28 cellular contexts compared by ENCODE assay signal in the genomic region with DNA sequence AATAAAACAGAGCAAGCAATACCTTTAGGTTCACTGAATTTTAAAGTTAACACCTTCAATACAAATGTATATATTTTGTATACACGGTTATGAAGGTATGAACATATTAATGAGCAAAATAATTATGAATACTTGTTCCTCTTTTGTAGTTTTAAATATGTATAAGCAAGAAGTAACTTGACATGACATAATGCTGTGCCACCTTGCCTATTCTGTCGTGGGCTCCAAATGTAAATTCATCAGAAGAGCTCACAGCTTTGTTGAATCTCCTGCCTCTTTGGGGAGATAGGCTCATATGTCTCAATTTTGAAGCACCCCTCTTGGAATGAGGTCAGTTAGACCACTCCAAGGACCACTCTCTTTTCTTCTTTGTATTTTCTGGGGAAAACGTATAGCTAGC.
"Had no signal": no experiment of that assay in that cellular context is flagged by ENCODE, and none has a peak within 500 bp of the region (broad histone marks: within the 10 kb centered on the region; RNA-seq: fewer than 3 reads in every experiment).

No MANE protein-coding gene starts in this region.

- H3K4me2 ChIP-seq: SK-N-SH had no signal

- ATAC-seq: activated CD8-positive, alpha-beta T cell treated with anti-CD3 and anti-CD28 coated beads for 36 hours; activated T-cell treated with anti-CD3 and anti-CD28 coated beads, Interleukin-2, amount 50 U/mL, for 72 hours; activated T-helper 17 cell treated with anti-CD3 and anti-CD28 coated beads, Interleukin-2, amount 50 U/mL, for 72 hours; Panc1 had no signal

- H3K9me3 Mint-ChIP-seq: activated CD4-positive, alpha-beta T cell treated with anti-CD3 and anti-CD28 coated beads, Interleukin-2, amount 10 ng/mL, durations not matched to agents 24 days and 14 days; activated CD8-positive, alpha-beta T cell treated with anti-CD3 and anti-CD28 coated beads for 36 hours; activated naive CD4-positive, alpha-beta T cell treated with anti-CD3 and anti-CD28 coated beads, Interleukin-2, amount 50 U/mL, for 24 hours; activated T-cell treated with anti-CD3 and anti-CD28 coated beads, Interleukin-2, amount 50 U/mL, for 72 hours; activated T-helper 17 cell treated with anti-CD3 and anti-CD28 coated beads, Interleukin-2, amount 50 U/mL, for 72 hours; brain; T-helper 1 cell treated with Interleukin-12 subunit alpha and Interleukin-12 subunit beta and Interleukin-4 antibody, amounts not matched to agents 30 μg/mL and 1 μg/mL, for 36 hours; T-helper 2 cell treated with Interferon-gamma antibody and Interleukin-4, amounts not matched to agents 5 μg/mL and 100 μg/mL, for 36 hours had no signal

- H3K27me3 Mint-ChIP-seq: activated CD4-positive, alpha-beta T cell treated with anti-CD3 and anti-CD28 coated beads, Interleukin-2, amount 10 ng/mL, durations not matched to agents 24 days and 14 days; activated CD8-positive, alpha-beta T cell treated with anti-CD3 and anti-CD28 coated beads for 36 hours; activated naive CD4-positive, alpha-beta T cell treated with anti-CD3 and anti-CD28 coated beads, Interleukin-2, amount 50 U/mL, for 24 hours; activated T-helper 17 cell treated with anti-CD3 and anti-CD28 coated beads, Interleukin-2, amount 50 U/mL, for 72 hours; brain had no signal

- H3K9me3 ChIP-seq: adrenal gland, SJSA1, SK-N-SH had no signal

- H3K9me2 ChIP-seq: SK-N-SH had no signal

- H3K36me3 ChIP-seq: adrenal gland, SJSA1 had no signal

- H3K4me3 ChIP-seq: adrenal gland, SJSA1 had no signal

- H3K27ac ChIP-seq: adrenal gland, SJSA1 had no signal

- DNase-seq: activated CD4-positive, alpha-beta T cell treated with anti-CD3 and anti-CD28 coated beads for 1 hour; activated CD4-positive, alpha-beta T cell treated with anti-CD3 and anti-CD28 coated beads, Interleukin-2, amount 10 ng/mL, durations not matched to agents 24 days and 14 days; activated CD4-positive, alpha-beta T cell treated with anti-CD3 and anti-CD28 coated beads, Interleukin-2, amount 50 U/mL, for 4 hours; activated CD8-positive, alpha-beta T cell treated with anti-CD3 and anti-CD28 coated beads for 36 hours; activated effector memory CD4-positive, alpha-beta T cell treated with anti-CD3 and anti-CD28 coated beads, Interleukin-2, amount 50 U/mL, for 16 hours; activated naive CD4-positive, alpha-beta T cell; activated T-cell treated with anti-CD3 and anti-CD28 coated beads, Interleukin-2, amount 50 U/mL, for 1 hour; activated T-cell treated with anti-CD3 and anti-CD28 coated beads, Interleukin-2, amount 50 U/mL, for 72 hours; adrenal gland; caudate nucleus; Karpas-422; KBM-7; NCI-H1105 treated with DMSO at 0.1 percent for 48 hours; NCI-H1436; NCI-H1694; NCI-H1930; NCI-H2081 treated with DMSO at 0.1 percent for 48 hours; NCI-H345; NCI-H524 treated with DMSO at 0.1 percent for 48 hours; SHP77 treated with DMSO at 0.1 percent for 48 hours; SK-N-SH had no signal

- H3K27ac Mint-ChIP-seq: activated CD4-positive, alpha-beta T cell treated with anti-CD3 and anti-CD28 coated beads, Interleukin-2, amount 10 ng/mL, durations not matched to agents 24 days and 14 days; activated CD8-positive, alpha-beta T cell treated with anti-CD3 and anti-CD28 coated beads for 36 hours; activated naive CD4-positive, alpha-beta T cell treated with anti-CD3 and anti-CD28 coated beads, Interleukin-2, amount 50 U/mL, for 24 hours; activated T-cell treated with anti-CD3 and anti-CD28 coated beads, Interleukin-2, amount 50 U/mL, for 72 hours; activated T-helper 17 cell treated with anti-CD3 and anti-CD28 coated beads, Interleukin-2, amount 50 U/mL, for 72 hours; brain; T-helper 1 cell treated with Interleukin-12 subunit alpha and Interleukin-12 subunit beta and Interleukin-4 antibody, amounts not matched to agents 30 μg/mL and 1 μg/mL, for 36 hours; T-helper 2 cell treated with Interferon-gamma antibody and Interleukin-4, amounts not matched to agents 5 μg/mL and 100 μg/mL, for 36 hours had no signal

- H3K4me3 Mint-ChIP-seq: activated CD4-positive, alpha-beta T cell treated with anti-CD3 and anti-CD28 coated beads, Interleukin-2, amount 10 ng/mL, durations not matched to agents 24 days and 14 days; activated CD8-positive, alpha-beta T cell treated with anti-CD3 and anti-CD28 coated beads for 36 hours; activated naive CD4-positive, alpha-beta T cell treated with anti-CD3 and anti-CD28 coated beads, Interleukin-2, amount 50 U/mL, for 24 hours; activated T-cell treated with anti-CD3 and anti-CD28 coated beads, Interleukin-2, amount 50 U/mL, for 72 hours; activated T-helper 17 cell treated with anti-CD3 and anti-CD28 coated beads, Interleukin-2, amount 50 U/mL, for 72 hours; brain; T-helper 1 cell treated with Interleukin-12 subunit alpha and Interleukin-12 subunit beta and Interleukin-4 antibody, amounts not matched to agents 30 μg/mL and 1 μg/mL, for 36 hours; T-helper 2 cell treated with Interferon-gamma antibody and Interleukin-4, amounts not matched to agents 5 μg/mL and 100 μg/mL, for 36 hours had no signal

- H3K27me3 ChIP-seq: adrenal gland, SJSA1 had no signal

- H3K36me3 Mint-ChIP-seq: activated naive CD4-positive, alpha-beta T cell treated with anti-CD3 and anti-CD28 coated beads, Interleukin-2, amount 50 U/mL, for 24 hours; brain had no signal
